ENCODE assay signal across 17 cellular contexts in the genomic region with DNA sequence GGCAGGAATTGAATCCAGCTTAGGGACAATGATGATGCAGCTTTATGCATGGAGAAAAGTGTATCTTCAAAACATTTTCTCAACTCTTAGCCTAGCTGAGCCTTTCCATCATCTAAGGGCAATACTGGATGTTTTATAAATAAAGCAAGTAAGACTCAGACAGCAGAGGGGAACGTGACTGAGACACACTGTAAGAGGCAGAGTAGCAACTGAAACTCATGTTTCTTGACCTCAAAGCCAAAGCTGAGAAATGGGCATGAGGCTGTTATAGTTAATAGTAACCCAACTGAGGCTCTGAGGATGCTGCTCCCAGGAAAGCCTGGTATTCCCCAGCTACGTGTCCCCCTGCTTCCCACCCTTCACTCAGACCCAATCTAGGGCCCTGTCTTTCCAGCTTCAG. TPM values are rescaled to one million over a fixed set of nuclear protein-coding genes. Genes with fewer than 3 reads are reported as not detected.
DNase-seq lines count a peak whose midpoint lies in the region; ATAC-seq, FAIRE-seq and TF ChIP-seq lines count a peak whose summit lies in the region.
"Had no signal": no experiment of that assay in that cellular context is flagged by ENCODE, and none has a peak within 500 bp of the region (broad histone marks: within the 10 kb centered on the region; RNA-seq: fewer than 3 reads in every experiment).

No MANE protein-coding gene starts in this region.

- no peaks in the 10 kb centered on the region for H3K79me2 ChIP-seq in GM12878 (ENCODE audit: control insufficient read depth, insufficient read depth, low read length)

- TF ChIP-seq POLR2A in GM12878 (IDR thresholded peaks at IDR 0.05; ENCODE audit: low read depth, low read length) = no peak

- no peak for TF ChIP-seq CTCF in GM12878 (IDR thresholded peaks at IDR 0.05 in 2 of 3, conservative IDR thresholded peaks at IDR 0.05 in 1 of 3; ENCODE audit: control insufficient read depth in 2 of 3, extremely low read depth in 1 of 3, insufficient read depth in 1 of 3, low read depth in 3 of 3, low read length in 3 of 3)

- no peak overlapping the region for H2AFZ ChIP-seq in GM12878 (ENCODE audit: control insufficient read depth, low read depth, low read length)

- in situ Hi-C loops in GM12878 (cut with MboI) = no loop called here

- H3K27ac Mint-ChIP-seq in activated CD4-positive, alpha-beta T cell treated with anti-CD3 and anti-CD28 coated beads for 36 hours = no peak overlapping the region
- H3K27ac Mint-ChIP-seq: progenitor cell of endocrine pancreas had no signal

- H4K20me1 ChIP-seq in GM12878 (ENCODE audit: control insufficient read depth, insufficient read depth) = no peaks in the 10 kb centered on the region

- no peak overlapping the region for H3K4me3 Mint-ChIP-seq in activated CD4-positive, alpha-beta T cell treated with anti-CD3 and anti-CD28 coated beads for 36 hours

- H3K4me1 ChIP-seq in GM12878 (ENCODE audit: control insufficient read depth, insufficient read depth, low read length) = peaks cover 12% of the 10 kb centered on the region

- no peak overlapping the region for H3K4me2 ChIP-seq in GM12878 (ENCODE audit: control insufficient read depth, insufficient read depth)
- H3K4me2 ChIP-seq: BLaER1 had no signal

- no peak overlapping the region for H3K9ac ChIP-seq in GM12878 (ENCODE audit: control insufficient read depth, insufficient read depth, low read length)
- H3K9ac ChIP-seq: BLaER1 had no signal

- peak; percentile 80 for ATAC-seq in GM19025 (IDR thresholded peaks at IDR 0.05; ENCODE audit: low read depth, unreplicated experiment)
- peak; percentile 67 for ATAC-seq in GM21576 (IDR thresholded peaks at IDR 0.05; ENCODE audit: unreplicated experiment)
- peak; percentile 76 for ATAC-seq in HG02981 (IDR thresholded peaks at IDR 0.05; ENCODE audit: unreplicated experiment)
- ATAC-seq in GM12878 = peak; percentile 71
- ATAC-seq in activated CD4-positive, alpha-beta T cell treated with anti-CD3 and anti-CD28 coated beads for 36 hours = no peak
- ATAC-seq: gastrocnemius medialis, Panc1 had no signal

- intact Hi-C loops in GM12878 (cut with micrococcal nuclease; ENCODE audit: unreplicated experiment) = no loop called here
- intact Hi-C loops in activated CD4-positive, alpha-beta T cell treated with anti-CD3 and anti-CD28 coated beads for 36 hours (cut with DNase I, micrococcal nuclease) = no loop called here

- SMC1A ChIA-PET in GM12878 (lab: Charles Lee; ENCODE audit: uncharacterized antibody, unreplicated experiment) = interaction anchor here (1.1 to 1.7 kb wide), 3 partner anchors 9 to 13 kb away, joined by 3 to 4 read pairs (median 3); no protein-coding TSS in a partner anchor

- POLR2A ChIA-PET in GM12878 (lab: Charles Lee) = no interaction called here
- POLR2A ChIA-PET in activated CD4-positive, alpha-beta T cell treated with anti-CD3 and anti-CD28 coated beads for 36 hours (lab: Charles Lee) = no interaction called here

- H3K27me3 ChIP-seq in GM12878 (replicated peaks in 1 of 2; ENCODE audit: control insufficient read depth in 2 of 2, insufficient read depth in 2 of 2, low read length in 1 of 2) = no peaks in the 10 kb centered on the region
- H3K27me3 ChIP-seq: BLaER1, gastrocnemius medialis had no signal

- peaks cover 17% of the 10 kb centered on the region for H3K4me1 Mint-ChIP-seq in activated CD4-positive, alpha-beta T cell treated with anti-CD3 and anti-CD28 coated beads for 36 hours

- no peaks in the 10 kb centered on the region for H3K27me3 Mint-ChIP-seq in activated CD4-positive, alpha-beta T cell treated with anti-CD3 and anti-CD28 coated beads for 36 hours
- H3K27me3 Mint-ChIP-seq: progenitor cell of endocrine pancreas had no signal

- DNase-seq in GM12878 (ENCODE audit: low read depth, low spot score) (no peak), NCI-H187 (lab: John Stamatoyannopoulos, UW) (no peak), NCI-H2029 (lab: John Stamatoyannopoulos, UW) (no peak)
- DNase-seq in activated CD4-positive, alpha-beta T cell treated with anti-CD3 and anti-CD28 coated beads for 36 hours = no peak
- DNase-seq: amygdala; gastrocnemius medialis; Kasumi-1; NCI-H146; NCI-H510A treated with DMSO at 0.1 percent for 48 hours; stimulated activated CD4-positive, alpha-beta T cell treated with anti-CD3 and anti-CD28 coated beads, Interleukin-12 subunit alpha, Interleukin-12 subunit beta, amount 100 ng/mL, for 4 hours had no signal

- no TSS peak for BruUV-seq in GM12878 (replicated peaks; lab: Mats Ljungman, UMichigan)

- no peak for TF ChIP-seq RAD21 in GM12878 (IDR thresholded peaks at IDR 0.05; ENCODE audit: insufficient read depth, low read depth, low read length)

- no peak for TF ChIP-seq EP300 in GM12878 (IDR thresholded peaks at IDR 0.05; ENCODE audit: borderline replicate concordance in 1 of 2, control insufficient read depth in 1 of 2, low read depth in 2 of 2, low read length in 2 of 2)

- H3K27ac ChIP-seq in GM12878 (ENCODE audit: control insufficient read depth, insufficient read depth) = no peak overlapping the region
- H3K27ac ChIP-seq: BLaER1, gastrocnemius medialis had no signal

- no peaks in the 10 kb centered on the region for H3K9me3 ChIP-seq in GM12878 (replicated peaks; ENCODE audit: control insufficient read depth, insufficient read depth, low read length)
- H3K9me3 ChIP-seq: BLaER1, gastrocnemius medialis had no signal

- H3K9me3 Mint-ChIP-seq in activated CD4-positive, alpha-beta T cell treated with anti-CD3 and anti-CD28 coated beads for 36 hours (ENCODE audit: low read depth) = no peaks in the 10 kb centered on the region

- RAD21 ChIA-PET in GM12878 (lab: Charles Lee; ENCODE audit: unreplicated experiment) = interaction anchor here (1.4 kb wide), 1 partner anchor 690 kb away, joined by 3 read pairs; no protein-coding TSS in a partner anchor

- H3K36me3 Mint-ChIP-seq in activated CD4-positive, alpha-beta T cell treated with anti-CD3 and anti-CD28 coated beads for 36 hours (ENCODE audit: low read depth) = no peaks in the 10 kb centered on the region

- CTCF ChIA-PET in GM12878 (lab: Yijun Ruan, JAX) = interaction anchor here (1.3 kb wide), 1 partner anchor 18 kb away, joined by 3 read pairs; no protein-coding TSS in a partner anchor
- CTCF ChIA-PET in activated CD4-positive, alpha-beta T cell treated with anti-CD3 and anti-CD28 coated beads for 36 hours (lab: Charles Lee) = interaction anchor here (0.6 kb wide), 2 partner anchors 13 to 26 kb away, joined by 3 read pairs; no protein-coding TSS in a partner anchor

- no peak overlapping the region for H3K4me3 ChIP-seq in GM12878
- H3K4me3 ChIP-seq: BLaER1, gastrocnemius medialis had no signal

- H3K36me3 ChIP-seq in GM12878 (ENCODE audit: control insufficient read depth in 2 of 2, insufficient read depth in 2 of 2, low read length in 1 of 2) = no peaks in the 10 kb centered on the region
- H3K36me3 ChIP-seq: BLaER1, gastrocnemius medialis had no signal

- FAIRE-seq in GM12878 (lab: Jason Lieb, UNC) = no peak
- FAIRE-seq: endothelial cell of umbilical vein had no signal

- 0% methylated on average over 2 of the region's 2 CpGs for WGBS in GM12878 (ENCODE audit: insufficient coverage, insufficient replicate concordance, low lambda C conversion rate, missing lambda C conversion rate)

TF ChIP-seq in GM12878, 131 proteins besides CTCF, POLR2A, EP300 and RAD21 (continues in another document):
- TF ChIP-seq ZNF622 (IDR thresholded peaks at IDR 0.05) (no peak), SUPT20H (IDR thresholded peaks at IDR 0.05; ENCODE audit: borderline replicate concordance, control insufficient read depth, low read depth, low read length) (no peak), TBL1XR1 (IDR thresholded peaks at IDR 0.05; ENCODE audit: low read depth, low read length) (no peak), RCOR1 (conservative IDR thresholded peaks at IDR 0.05; ENCODE audit: low read depth, low read length) (no peak), SPI1 (IDR thresholded peaks at IDR 0.05; ENCODE audit: borderline replicate concordance, insufficient read depth, low read depth, low read length) (no peak), CREM (IDR thresholded peaks at IDR 0.05; ENCODE audit: low read depth) (no peak)
- TF ChIP-seq, protein P1, sequence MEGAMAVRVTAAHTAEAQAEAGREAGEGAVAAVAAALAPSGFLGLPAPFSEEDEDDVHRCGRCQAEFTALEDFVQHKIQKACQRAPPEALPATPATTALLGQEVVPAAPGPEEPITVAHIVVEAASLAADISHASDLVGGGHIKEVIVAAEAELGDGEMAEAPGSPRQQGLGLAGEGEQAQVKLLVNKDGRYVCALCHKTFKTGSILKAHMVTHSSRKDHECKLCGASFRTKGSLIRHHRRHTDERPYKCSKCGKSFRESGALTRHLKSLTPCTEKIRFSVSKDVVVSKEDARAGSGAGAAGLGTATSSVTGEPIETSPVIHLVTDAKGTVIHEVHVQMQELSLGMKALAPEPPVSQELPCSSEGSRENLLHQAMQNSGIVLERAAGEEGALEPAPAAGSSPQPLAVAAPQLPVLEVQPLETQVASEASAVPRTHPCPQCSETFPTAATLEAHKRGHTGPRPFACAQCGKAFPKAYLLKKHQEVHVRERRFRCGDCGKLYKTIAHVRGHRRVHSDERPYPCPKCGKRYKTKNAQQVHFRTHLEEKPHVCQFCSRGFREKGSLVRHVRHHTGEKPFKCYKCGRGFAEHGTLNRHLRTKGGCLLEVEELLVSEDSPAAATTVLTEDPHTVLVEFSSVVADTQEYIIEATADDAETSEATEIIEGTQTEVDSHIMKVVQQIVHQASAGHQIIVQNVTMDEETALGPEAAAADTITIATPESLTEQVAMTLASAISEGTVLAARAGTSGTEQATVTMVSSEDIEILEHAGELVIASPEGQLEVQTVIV (IDR thresholded peaks at IDR 0.05; ENCODE audit: borderline replicate concordance, partially characterized antibody) = no peak

RNA-seq across cellular contexts. Expression of a gene that starts 44.6 kb away (rescaled TPM):
- 52.3 and 53.2 TPM in 2 replicates for total RNA-seq in GM12878 (2013; cell fraction: nucleolus; rRNA removed)
- total RNA-seq in GM12878 (2014; rRNA removed) (9.5 and 11.4 TPM in 2 replicates), GM12878 (2014; rRNA removed; fragmentation: Illumina TruSeq; extraction: Trizol) (12.9 and 13.0 TPM in 2 replicates), GM12878 (2021) (21.9 and 23.1 TPM in 2 replicates)
- polyA plus RNA-seq in GM12878 (2011; ENCODE audit: low read depth) = 10.5 TPM
- polyA plus RNA-seq in GM12878 (2011; rRNA removed) (25.2 and 25.6 TPM in 2 replicates), GM12878 (2014; fragmentation: Illumina TruSeq; extraction: Trizol) (15.5 and 17.0 TPM in 2 replicates), GM12878 (2014; fragmentation: Nextera tagmentation; extraction: Ambion mirVana) (1 to 10 TPM; 3.2 to 4.2 TPM), GM12878 (2014; rRNA removed) (13.3 and 14.0 TPM in 2 replicates), GM12878 (2016; fragmentation: Nextera tagmentation; extraction: Ambion mirVana) (10 to 100 TPM; 15.3 to 16.2 TPM)
- polyA plus RNA-seq in GM12878 (2011; cell fraction: cytosol; rRNA removed) = 17.5 and 18.2 TPM in 2 replicates
- 45.5 and 45.7 TPM in 2 replicates for polyA plus RNA-seq in GM12878 (2011; cell fraction: nucleus; rRNA removed)
- 14.6 and 16.8 TPM in 2 replicates for polyA plus RNA-seq in GM12878 (2012)
- 24.6 and 31.1 TPM in 2 replicates for polyA minus RNA-seq in GM12878 (2011; rRNA and poly(A)+ RNA removed)
- 6.1 and 7.5 TPM in 2 replicates for polyA minus RNA-seq in GM12878 (2011; cell fraction: cytosol; rRNA and poly(A)+ RNA removed)
- 24.9 and 38.7 TPM in 2 replicates for polyA minus RNA-seq in GM12878 (2011; cell fraction: nucleus; rRNA and poly(A)+ RNA removed)
- 10 to 100 TPM; 16.0 to 22.0 TPM for total RNA-seq in activated CD4-positive, alpha-beta T cell treated with anti-CD3 and anti-CD28 coated beads for 36 hours
